Comparison of ENCODE assay signal across 33 cellular contexts in genomic region chr10:28920091-28920490, GRCh38.
"Had no signal": no experiment of that assay in that cellular context is flagged by ENCODE, and none has a peak within 500 bp of the region (broad histone marks: within the 10 kb centered on the region; RNA-seq: fewer than 3 reads in every experiment).

No MANE protein-coding gene starts in this region.

- H3K27ac ChIP-seq: adrenal gland, body of pancreas, epithelial cell of prostate, esophagus squamous epithelium, gastroesophageal sphincter had no signal

- H3K4me3 Mint-ChIP-seq: activated CD4-positive, alpha-beta memory T cell treated with anti-CD3 and anti-CD28 coated beads for 36 hours; activated CD4-positive, alpha-beta T cell treated with anti-CD3 and anti-CD28 coated beads for 36 hours; activated CD4-positive, alpha-beta T cell treated with anti-CD3 and anti-CD28 coated beads, Interleukin-2, amount 10 ng/mL, durations not matched to agents 24 days and 14 days; activated CD8-positive, alpha-beta memory T cell treated with anti-CD3 and anti-CD28 coated beads, Interleukin-2, amount 10 ng/mL, durations not matched to agents 7 days and 5 days; activated CD8-positive, alpha-beta T cell treated with anti-CD3 and anti-CD28 coated beads, Interleukin-2, amount 10 ng/mL, durations not matched to agents 7 days and 5 days; activated naive CD4-positive, alpha-beta T cell treated with anti-CD3 and anti-CD28 coated beads for 36 hours; activated naive CD4-positive, alpha-beta T cell treated with anti-CD3 and anti-CD28 coated beads, Interleukin-2, amount 50 U/mL, for 24 hours; activated naive CD8-positive, alpha-beta T cell treated with anti-CD3 and anti-CD28 coated beads for 36 hours; activated naive CD8-positive, alpha-beta T cell treated with anti-CD3 and anti-CD28 coated beads, Interleukin-2, amount 50 U/mL, for 24 hours; activated T-helper 1 cell treated with anti-CD3 and anti-CD28 coated beads, Interleukin-12 subunit alpha, Interleukin-12 subunit beta, Interleukin-2, Interleukin-4 antibody, amounts not matched to agents 30 ng/mL and 10 ng/mL and 1 ng/mL, durations not matched to agents 14 hours and 24 hours and 36 hours; T-helper 17 cell; T-helper 2 cell treated with Interferon-gamma antibody and Interleukin-4, amounts not matched to agents 5 μg/mL and 100 μg/mL, for 36 hours had no signal

- H3K27me3 ChIP-seq: adrenal gland, body of pancreas had no signal

- H3K4me1 ChIP-seq: adrenal gland, gastroesophageal sphincter had no signal

- H3K27ac Mint-ChIP-seq: activated CD4-positive, alpha-beta memory T cell treated with anti-CD3 and anti-CD28 coated beads for 36 hours; activated CD4-positive, alpha-beta T cell treated with anti-CD3 and anti-CD28 coated beads for 36 hours; activated CD4-positive, alpha-beta T cell treated with anti-CD3 and anti-CD28 coated beads, Interleukin-2, amount 10 ng/mL, durations not matched to agents 24 days and 14 days; activated CD8-positive, alpha-beta memory T cell treated with anti-CD3 and anti-CD28 coated beads, Interleukin-2, amount 10 ng/mL, durations not matched to agents 7 days and 5 days; activated CD8-positive, alpha-beta T cell treated with anti-CD3 and anti-CD28 coated beads, Interleukin-2, amount 10 ng/mL, durations not matched to agents 7 days and 5 days; activated naive CD4-positive, alpha-beta T cell treated with anti-CD3 and anti-CD28 coated beads for 36 hours; activated naive CD4-positive, alpha-beta T cell treated with anti-CD3 and anti-CD28 coated beads, Interleukin-2, amount 50 U/mL, for 24 hours; activated naive CD8-positive, alpha-beta T cell treated with anti-CD3 and anti-CD28 coated beads for 36 hours; activated naive CD8-positive, alpha-beta T cell treated with anti-CD3 and anti-CD28 coated beads, Interleukin-2, amount 50 U/mL, for 24 hours; activated T-helper 1 cell treated with anti-CD3 and anti-CD28 coated beads, Interleukin-12 subunit alpha, Interleukin-12 subunit beta, Interleukin-2, Interleukin-4 antibody, amounts not matched to agents 30 ng/mL and 10 ng/mL and 1 ng/mL, durations not matched to agents 14 hours and 24 hours and 36 hours; activated T-helper 2 cell treated with anti-CD3 and anti-CD28 coated beads, Interferon-gamma antibody, Interleukin-2, Interleukin-4, amounts not matched to agents 10 μg/mL and 5 μg/mL and 100 μg/mL, durations not matched to agents 14 hours and 24 hours and 36 hours; T-helper 17 cell; T-helper 2 cell treated with Interferon-gamma antibody and Interleukin-4, amounts not matched to agents 5 μg/mL and 100 μg/mL, for 36 hours had no signal

- ATAC-seq: activated CD4-positive, alpha-beta T cell treated with anti-CD3 and anti-CD28 coated beads for 36 hours; activated CD8-positive, alpha-beta memory T cell treated with anti-CD3 and anti-CD28 coated beads, Interleukin-2, amount 10 ng/mL, durations not matched to agents 7 days and 5 days; activated CD8-positive, alpha-beta T cell treated with anti-CD3 and anti-CD28 coated beads, Interleukin-2, amount 10 ng/mL, durations not matched to agents 7 days and 5 days; activated naive CD8-positive, alpha-beta T cell treated with anti-CD3 and anti-CD28 coated beads, Interleukin-2, amount 50 U/mL, for 24 hours; body of pancreas; gastroesophageal sphincter; T-helper 17 cell had no signal

- DNase-seq: activated CD4-positive, alpha-beta memory T cell treated with anti-CD3 and anti-CD28 coated beads for 36 hours; activated CD4-positive, alpha-beta T cell treated with anti-CD3 and anti-CD28 coated beads for 36 hours; activated CD4-positive, alpha-beta T cell treated with anti-CD3 and anti-CD28 coated beads, Interleukin-2, amount 10 ng/mL, durations not matched to agents 24 days and 14 days; activated CD4-positive, CD25-positive, alpha-beta regulatory T cell; activated CD4-positive, CD25-positive, alpha-beta regulatory T cell treated with anti-CD3 and anti-CD28 coated beads, Interleukin-2, amount 50 U/mL, for 72 hours; activated CD8-positive, alpha-beta memory T cell treated with anti-CD3 and anti-CD28 coated beads, Interleukin-2, amount 10 ng/mL, durations not matched to agents 7 days and 5 days; activated CD8-positive, alpha-beta memory T cell treated with anti-CD3 and anti-CD28 coated beads, Interleukin-2, amount 50 U/mL, for 4 hours; activated CD8-positive, alpha-beta T cell treated with anti-CD3 and anti-CD28 coated beads, Interleukin-2, amount 10 ng/mL, durations not matched to agents 7 days and 5 days; activated effector memory CD4-positive, alpha-beta T cell treated with anti-CD3 and anti-CD28 coated beads, Interleukin-2, amount 50 U/mL, for 16 hours; activated naive CD4-positive, alpha-beta T cell treated with anti-CD3 and anti-CD28 coated beads for 36 hours; activated naive CD8-positive, alpha-beta T cell treated with anti-CD3 and anti-CD28 coated beads for 36 hours; activated naive CD8-positive, alpha-beta T cell treated with anti-CD3 and anti-CD28 coated beads, Interleukin-2, amount 50 U/mL, for 24 hours; activated T-cell treated with anti-CD3 and anti-CD28 coated beads, Interleukin-2, amount 50 U/mL, for 1 hour; activated T-cell treated with anti-CD3 and anti-CD28 coated beads, Interleukin-2, amount 50 U/mL, for 48 hours; adrenal gland; amygdala; aorta; body of pancreas; caudate nucleus; cortex of kidney; dermis blood vessel endothelial cell; effector CD4-positive, alpha-beta T cell; esophagus squamous epithelium; foreskin melanocyte; T-helper 1 cell; T-helper 17 cell; T1000 had no signal

- H3K9me3 ChIP-seq: adrenal gland, body of pancreas, esophagus squamous epithelium, gastroesophageal sphincter had no signal

- H3K36me3 Mint-ChIP-seq: activated CD4-positive, alpha-beta memory T cell treated with anti-CD3 and anti-CD28 coated beads for 36 hours; activated CD8-positive, alpha-beta memory T cell treated with anti-CD3 and anti-CD28 coated beads, Interleukin-2, amount 10 ng/mL, durations not matched to agents 7 days and 5 days; activated naive CD4-positive, alpha-beta T cell treated with anti-CD3 and anti-CD28 coated beads, Interleukin-2, amount 50 U/mL, for 24 hours; activated naive CD8-positive, alpha-beta T cell treated with anti-CD3 and anti-CD28 coated beads for 36 hours had no signal

- H3K4me1 Mint-ChIP-seq: activated CD4-positive, alpha-beta T cell treated with anti-CD3 and anti-CD28 coated beads for 36 hours; activated CD4-positive, alpha-beta T cell treated with anti-CD3 and anti-CD28 coated beads, Interleukin-2, amount 10 ng/mL, durations not matched to agents 24 days and 14 days; activated CD8-positive, alpha-beta memory T cell treated with anti-CD3 and anti-CD28 coated beads, Interleukin-2, amount 10 ng/mL, durations not matched to agents 7 days and 5 days; activated naive CD4-positive, alpha-beta T cell treated with anti-CD3 and anti-CD28 coated beads, Interleukin-2, amount 50 U/mL, for 24 hours; activated naive CD8-positive, alpha-beta T cell treated with anti-CD3 and anti-CD28 coated beads for 36 hours; activated naive CD8-positive, alpha-beta T cell treated with anti-CD3 and anti-CD28 coated beads, Interleukin-2, amount 50 U/mL, for 24 hours; T-helper 17 cell had no signal

- H3K4me3 ChIP-seq: adrenal gland, body of pancreas, esophagus squamous epithelium, gastroesophageal sphincter had no signal

- H3K9me3 Mint-ChIP-seq: activated CD4-positive, alpha-beta memory T cell treated with anti-CD3 and anti-CD28 coated beads for 36 hours; activated CD4-positive, alpha-beta T cell treated with anti-CD3 and anti-CD28 coated beads, Interleukin-2, amount 10 ng/mL, durations not matched to agents 24 days and 14 days; activated naive CD4-positive, alpha-beta T cell treated with anti-CD3 and anti-CD28 coated beads for 36 hours; activated naive CD4-positive, alpha-beta T cell treated with anti-CD3 and anti-CD28 coated beads, Interleukin-2, amount 50 U/mL, for 24 hours; activated naive CD8-positive, alpha-beta T cell treated with anti-CD3 and anti-CD28 coated beads for 36 hours; activated naive CD8-positive, alpha-beta T cell treated with anti-CD3 and anti-CD28 coated beads, Interleukin-2, amount 50 U/mL, for 24 hours; activated T-helper 1 cell treated with anti-CD3 and anti-CD28 coated beads, Interleukin-12 subunit alpha, Interleukin-12 subunit beta, Interleukin-2, Interleukin-4 antibody, amounts not matched to agents 30 ng/mL and 10 ng/mL and 1 ng/mL, durations not matched to agents 14 hours and 24 hours and 36 hours; activated T-helper 2 cell treated with anti-CD3 and anti-CD28 coated beads, Interferon-gamma antibody, Interleukin-2, Interleukin-4, amounts not matched to agents 10 μg/mL and 5 μg/mL and 100 μg/mL, durations not matched to agents 14 hours and 24 hours and 36 hours; T-helper 2 cell treated with Interferon-gamma antibody and Interleukin-4, amounts not matched to agents 5 μg/mL and 100 μg/mL, for 36 hours had no signal

- H3K36me3 ChIP-seq: adrenal gland, esophagus squamous epithelium, gastroesophageal sphincter had no signal
